ENCODE assay signal across 9 cellular contexts in genomic region chr20:22542427-22542826, GRCh38. TPM values are rescaled to one million over a fixed set of nuclear protein-coding genes. Genes with fewer than 3 reads are reported as not detected.
"Had no signal": no experiment of that assay in that cellular context is flagged by ENCODE, and none has a peak within 500 bp of the region (broad histone marks: within the 10 kb centered on the region; RNA-seq: fewer than 3 reads in every experiment).

No MANE protein-coding gene starts in this region.

- ATAC-seq: HCT116, K562 had no signal

- H3K36me3 ChIP-seq: HAP-1 had no signal

- H3K4me3 ChIP-seq: HAP-1, K562 had no signal

- FAIRE-seq: HTR-8/SVneo, K562 had no signal

- H3K27ac Mint-ChIP-seq: HFFc6 had no signal

- H3K9me3 ChIP-seq: HAP-1 had no signal

- DNase-seq: GOT3, H7, HFFc6, IMR-90, KG1 had no signal

- H3K4me1 ChIP-seq: HAP-1 had no signal

- H3K4me3 Mint-ChIP-seq: HFFc6 had no signal

RNA-seq across cellular contexts. Expression of gene FOXA2, which starts 41.9 kb away (rescaled TPM):
- total RNA-seq: HFFc6, IMR-90 had no signal
- polyA plus RNA-seq: IMR-90 had no signal
